ENCODE assay signal across 14 cellular contexts in the genomic region with DNA sequence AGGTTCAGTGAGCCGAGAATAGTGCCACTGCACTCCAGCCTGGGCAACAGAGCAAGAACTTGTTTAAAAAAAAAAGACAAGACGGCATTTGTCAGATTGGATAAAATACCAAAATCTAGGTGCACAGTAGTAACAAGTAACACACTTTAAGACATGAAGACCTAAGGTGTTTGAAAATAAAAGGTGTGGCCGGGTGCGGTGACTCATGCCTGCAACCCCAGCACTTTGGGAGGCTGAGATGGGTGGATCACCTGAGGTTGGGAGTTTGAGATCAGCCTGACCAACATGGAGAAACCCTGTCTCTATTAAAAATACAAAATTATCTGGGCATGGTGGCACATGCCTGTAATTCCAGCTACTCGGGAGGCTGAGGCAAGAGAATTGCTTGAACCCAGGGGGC. TPM values are rescaled to one million over a fixed set of nuclear protein-coding genes. Genes with fewer than 3 reads are reported as not detected.
"Had no signal": no experiment of that assay in that cellular context is flagged by ENCODE, and none has a peak within 500 bp of the region (broad histone marks: within the 10 kb centered on the region; RNA-seq: fewer than 3 reads in every experiment).

No MANE protein-coding gene starts in this region.

RNA-seq across cellular contexts. Expression of gene COX7A1, which starts 34.5 kb away (rescaled TPM):
- total RNA-seq: activated B cell treated with CpG ODN at 0.5 μM for 24 hours; activated CD4-positive, alpha-beta memory T cell treated with anti-CD3 and anti-CD28 coated beads for 36 hours; activated CD4-positive, alpha-beta memory T cell treated with anti-CD3 and anti-CD28 coated beads, Interleukin-2, amount 10 ng/mL, durations not matched to agents 7 days and 5 days; activated CD4-positive, alpha-beta T cell treated with anti-CD3 and anti-CD28 coated beads for 36 hours; activated CD4-positive, alpha-beta T cell treated with anti-CD3 and anti-CD28 coated beads, Interleukin-2, amount 10 ng/mL, durations not matched to agents 24 days and 14 days; activated CD4-positive, alpha-beta T cell treated with anti-CD3 and anti-CD28 coated beads, Interleukin-2, amount 10 ng/mL, durations not matched to agents 7 days and 5 days; activated CD8-positive, alpha-beta memory T cell treated with anti-CD3 and anti-CD28 coated beads for 36 hours; activated CD8-positive, alpha-beta memory T cell treated with anti-CD3 and anti-CD28 coated beads, Interleukin-2, amount 10 ng/mL, durations not matched to agents 7 days and 5 days; activated CD8-positive, alpha-beta T cell treated with anti-CD3 and anti-CD28 coated beads for 36 hours; activated CD8-positive, alpha-beta T cell treated with anti-CD3 and anti-CD28 coated beads, Interleukin-2, amount 10 ng/mL, durations not matched to agents 7 days and 5 days; T-cell; T-helper 1 cell treated with Interleukin-12 subunit alpha and Interleukin-12 subunit beta and Interleukin-4 antibody, amounts not matched to agents 30 ng/mL and 1 ng/mL, for 36 hours; T-helper 17 cell; T-helper 2 cell treated with Interferon-gamma antibody and Interleukin-4, amounts not matched to agents 100 ng/mL and 5 ng/mL, for 36 hours had no signal
